In genomic region chr5:173296737-173297676, GRCh38 we compare ENCODE assay signal across 1 cellular context.
TF ChIP-seq lines count a peak whose summit lies in the region.

No MANE protein-coding gene starts in this region.

TF ChIP-seq in HepG2, 621 proteins besides CTCF, POLR2A, EP300 and RAD21 (continued from another document and continues in another):
- TF ChIP-seq ZNF710 (CRISPR knock-in tag; IDR thresholded peaks at IDR 0.05; ENCODE audit: borderline replicate concordance) = peak; percentile 65; the same call in 1 of the 2 replicates
- TF ChIP-seq U2AF1 (optimal IDR thresholded peaks at IDR 0.05; ENCODE audit: low read depth, low read length) = peak; percentile 26
- TF ChIP-seq ZNF557 (CRISPR knock-in tag; IDR thresholded peaks at IDR 0.05) = no peak
- TF ChIP-seq MTF1 (CRISPR knock-in tag; IDR thresholded peaks at IDR 0.05) = no peak
- TF ChIP-seq HMG20A (CRISPR knock-in tag; IDR thresholded peaks at IDR 0.05; ENCODE audit: borderline replicate concordance) = no peak
- TF ChIP-seq PAXIP1 (CRISPR knock-in tag; conservative IDR thresholded peaks at IDR 0.05) = peak; percentile 78
- TF ChIP-seq SALL2 (CRISPR knock-in tag; IDR thresholded peaks at IDR 0.05) = 0 out of 2 replicates have a peak, but pooled peaks have one; percentile 36
- TF ChIP-seq RXRA (CRISPR knock-in tag; IDR thresholded peaks at IDR 0.05) = peak; percentile 38; the same call in 1 of the 2 replicates
- no peak for TF ChIP-seq BCL3 (CRISPR knock-in tag; IDR thresholded peaks at IDR 0.05)
- no peak for TF ChIP-seq GRHL1 (CRISPR knock-in tag; conservative IDR thresholded peaks at IDR 0.05)
- TF ChIP-seq ZFP1 (CRISPR knock-in tag; IDR thresholded peaks at IDR 0.05) = no peak
- TF ChIP-seq EEA1 (CRISPR knock-in tag; IDR thresholded peaks at IDR 0.05; ENCODE audit: borderline replicate concordance) = no peak
- TF ChIP-seq ZNF772 (CRISPR knock-in tag; IDR thresholded peaks at IDR 0.05) = no peak
- no peak for TF ChIP-seq ZC3H4 (CRISPR knock-in tag; IDR thresholded peaks at IDR 0.05; ENCODE audit: borderline replicate concordance)
- no peak for TF ChIP-seq CEBPG (CRISPR knock-in tag; IDR thresholded peaks at IDR 0.05)
- TF ChIP-seq CBFB (CRISPR knock-in tag; IDR thresholded peaks at IDR 0.05) = peak; percentile 22; the same call in 1 of the 2 replicates
- TF ChIP-seq ZNF136 (CRISPR knock-in tag; IDR thresholded peaks at IDR 0.05; ENCODE audit: low read depth) = no peak
- TF ChIP-seq SP4 (CRISPR knock-in tag; IDR thresholded peaks at IDR 0.05) = 0 out of 2 replicates have a peak, but pooled peaks have one; percentile 24
- TF ChIP-seq SIN3A (IDR thresholded peaks at IDR 0.05; ENCODE audit: borderline replicate concordance, low read depth, low read length) = peak; percentile 50; the same call in 1 of the 2 replicates
- peak; percentile 55; the same call in 1 of the 2 replicates for TF ChIP-seq ZNF788 (CRISPR knock-in tag; IDR thresholded peaks at IDR 0.05; ENCODE audit: borderline replicate concordance)
- TF ChIP-seq ZNF556 (CRISPR knock-in tag; IDR thresholded peaks at IDR 0.05; ENCODE audit: borderline replicate concordance) = no peak
- TF ChIP-seq ZNF777 (CRISPR knock-in tag; IDR thresholded peaks at IDR 0.05) = no peak
- peak; percentile 82 for TF ChIP-seq ZNF687 (CRISPR knock-in tag; IDR thresholded peaks at IDR 0.05)
- TF ChIP-seq CEBPZ (IDR thresholded peaks at IDR 0.05; ENCODE audit: low read length) = no peak
- peak; percentile 47; the same call in 1 of the 2 replicates for TF ChIP-seq ZNF292 (CRISPR knock-in tag; IDR thresholded peaks at IDR 0.05; ENCODE audit: borderline replicate concordance, low read depth)
- TF ChIP-seq ZNF512B (CRISPR knock-in tag; IDR thresholded peaks at IDR 0.05; ENCODE audit: borderline replicate concordance) = no peak
- no peak for TF ChIP-seq PAF1 (CRISPR knock-in tag; IDR thresholded peaks at IDR 0.05)
- TF ChIP-seq THRA (CRISPR knock-in tag; IDR thresholded peaks at IDR 0.05; ENCODE audit: borderline replicate concordance) = peak; percentile 46; the same call in 1 of the 2 replicates
